In the genomic region with DNA sequence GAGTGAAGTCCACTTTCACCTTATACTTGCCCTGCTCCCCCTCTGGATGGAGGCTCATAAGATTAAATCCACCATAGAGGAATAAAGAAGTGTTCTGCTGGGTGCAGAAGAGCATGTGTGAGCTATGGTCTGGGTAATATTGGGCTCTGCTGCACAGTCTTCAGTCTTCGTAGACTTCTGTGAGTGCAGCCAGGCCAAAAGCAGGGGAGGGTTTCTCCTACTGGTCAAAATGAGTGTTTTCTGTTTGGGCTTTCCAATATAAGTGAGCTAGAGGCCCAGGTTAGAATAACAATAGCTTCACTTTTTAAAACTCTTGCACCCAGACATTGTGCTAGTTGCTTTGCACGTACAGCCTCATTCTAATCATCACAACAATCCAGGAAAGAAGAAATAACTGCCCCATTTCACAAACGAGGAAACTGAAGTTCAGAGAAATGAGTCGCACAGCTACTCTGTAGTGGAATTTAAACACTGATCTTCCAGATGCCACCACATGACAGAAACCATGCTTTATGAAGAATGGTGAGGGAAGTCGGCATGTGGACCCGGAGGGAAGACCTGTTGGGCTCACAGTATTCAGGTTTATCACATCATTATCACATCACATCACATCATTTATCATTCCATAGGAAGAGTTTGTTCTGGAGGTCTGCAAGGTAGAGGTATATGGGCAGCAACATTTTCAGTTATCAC, we compare ENCODE assay signal across 1 cellular context.
TF ChIP-seq lines count a peak whose summit lies in the region.

No MANE protein-coding gene starts in this region.

TF ChIP-seq in GM23338, 12 proteins besides CTCF, POLR2A, EP300 and RAD21 (continued from another document):
- TF ChIP-seq, protein P1, sequence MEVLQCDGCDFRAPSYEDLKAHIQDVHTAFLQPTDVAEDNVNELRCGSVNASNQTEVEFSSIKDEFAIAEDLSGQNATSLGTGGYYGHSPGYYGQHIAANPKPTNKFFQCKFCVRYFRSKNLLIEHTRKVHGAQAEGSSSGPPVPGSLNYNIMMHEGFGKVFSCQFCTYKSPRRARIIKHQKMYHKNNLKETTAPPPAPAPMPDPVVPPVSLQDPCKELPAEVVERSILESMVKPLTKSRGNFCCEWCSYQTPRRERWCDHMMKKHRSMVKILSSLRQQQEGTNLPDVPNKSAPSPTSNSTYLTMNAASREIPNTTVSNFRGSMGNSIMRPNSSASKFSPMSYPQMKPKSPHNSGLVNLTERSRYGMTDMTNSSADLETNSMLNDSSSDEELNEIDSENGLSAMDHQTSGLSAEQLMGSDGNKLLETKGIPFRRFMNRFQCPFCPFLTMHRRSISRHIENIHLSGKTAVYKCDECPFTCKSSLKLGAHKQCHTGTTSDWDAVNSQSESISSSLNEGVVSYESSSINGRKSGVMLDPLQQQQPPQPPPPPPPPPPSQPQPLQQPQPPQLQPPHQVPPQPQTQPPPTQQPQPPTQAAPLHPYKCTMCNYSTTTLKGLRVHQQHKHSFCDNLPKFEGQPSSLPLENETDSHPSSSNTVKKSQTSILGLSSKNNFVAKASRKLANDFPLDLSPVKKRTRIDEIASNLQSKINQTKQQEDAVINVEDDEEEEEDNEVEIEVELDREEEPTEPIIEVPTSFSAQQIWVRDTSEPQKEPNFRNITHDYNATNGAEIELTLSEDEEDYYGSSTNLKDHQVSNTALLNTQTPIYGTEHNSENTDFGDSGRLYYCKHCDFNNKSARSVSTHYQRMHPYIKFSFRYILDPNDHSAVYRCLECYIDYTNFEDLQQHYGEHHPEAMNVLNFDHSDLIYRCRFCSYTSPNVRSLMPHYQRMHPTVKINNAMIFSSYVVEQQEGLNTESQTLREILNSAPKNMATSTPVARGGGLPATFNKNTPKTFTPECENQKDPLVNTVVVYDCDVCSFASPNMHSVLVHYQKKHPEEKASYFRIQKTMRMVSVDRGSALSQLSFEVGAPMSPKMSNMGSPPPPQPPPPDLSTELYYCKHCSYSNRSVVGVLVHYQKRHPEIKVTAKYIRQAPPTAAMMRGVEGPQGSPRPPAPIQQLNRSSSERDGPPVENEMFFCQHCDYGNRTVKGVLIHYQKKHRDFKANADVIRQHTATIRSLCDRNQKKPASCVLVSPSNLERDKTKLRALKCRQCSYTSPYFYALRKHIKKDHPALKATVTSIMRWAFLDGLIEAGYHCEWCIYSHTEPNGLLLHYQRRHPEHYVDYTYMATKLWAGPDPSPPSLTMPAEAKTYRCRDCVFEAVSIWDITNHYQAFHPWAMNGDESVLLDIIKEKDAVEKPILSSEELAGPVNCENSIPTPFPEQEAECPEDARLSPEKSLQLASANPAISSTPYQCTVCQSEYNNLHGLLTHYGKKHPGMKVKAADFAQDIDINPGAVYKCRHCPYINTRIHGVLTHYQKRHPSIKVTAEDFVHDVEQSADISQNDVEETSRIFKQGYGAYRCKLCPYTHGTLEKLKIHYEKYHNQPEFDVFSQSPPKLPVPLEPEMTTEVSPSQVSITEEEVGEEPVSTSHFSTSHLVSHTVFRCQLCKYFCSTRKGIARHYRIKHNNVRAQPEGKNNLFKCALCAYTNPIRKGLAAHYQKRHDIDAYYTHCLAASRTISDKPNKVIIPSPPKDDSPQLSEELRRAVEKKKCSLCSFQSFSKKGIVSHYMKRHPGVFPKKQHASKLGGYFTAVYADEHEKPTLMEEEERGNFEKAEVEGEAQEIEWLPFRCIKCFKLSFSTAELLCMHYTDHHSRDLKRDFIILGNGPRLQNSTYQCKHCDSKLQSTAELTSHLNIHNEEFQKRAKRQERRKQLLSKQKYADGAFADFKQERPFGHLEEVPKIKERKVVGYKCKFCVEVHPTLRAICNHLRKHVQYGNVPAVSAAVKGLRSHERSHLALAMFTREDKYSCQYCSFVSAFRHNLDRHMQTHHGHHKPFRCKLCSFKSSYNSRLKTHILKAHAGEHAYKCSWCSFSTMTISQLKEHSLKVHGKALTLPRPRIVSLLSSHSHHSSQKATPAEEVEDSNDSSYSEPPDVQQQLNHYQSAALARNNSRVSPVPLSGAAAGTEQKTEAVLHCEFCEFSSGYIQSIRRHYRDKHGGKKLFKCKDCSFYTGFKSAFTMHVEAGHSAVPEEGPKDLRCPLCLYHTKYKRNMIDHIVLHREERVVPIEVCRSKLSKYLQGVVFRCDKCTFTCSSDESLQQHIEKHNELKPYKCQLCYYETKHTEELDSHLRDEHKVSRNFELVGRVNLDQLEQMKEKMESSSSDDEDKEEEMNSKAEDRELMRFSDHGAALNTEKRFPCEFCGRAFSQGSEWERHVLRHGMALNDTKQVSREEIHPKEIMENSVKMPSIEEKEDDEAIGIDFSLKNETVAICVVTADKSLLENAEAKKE (CRISPR knock-in tag; IDR thresholded peaks at IDR 0.05), result no peak
- TF ChIP-seq ZNF331 (CRISPR knock-in tag; IDR thresholded peaks at IDR 0.05; ENCODE audit: low read depth), result no peak
- no peak for TF ChIP-seq EZH2phosphoT487 (IDR thresholded peaks at IDR 0.05; ENCODE audit: unreplicated experiment)
